Comparison of ENCODE assay signal across 8 cellular contexts in genomic region chr14:51989293-51990234, GRCh38. TPM values are rescaled to one million over a fixed set of nuclear protein-coding genes. Genes with fewer than 3 reads are reported as not detected.
DNase-seq lines count a peak whose midpoint lies in the region; ATAC-seq and TF ChIP-seq lines count a peak whose summit lies in the region.

Gene RTRAF, plus strand, starts transcription at chr14:51989546. Its CDS starts 94 bp downstream, at chr14:51989640.

- H3K4me3 ChIP-seq in AG10803 (ENCODE audit: low read length) (peak within 1 kb of the TSS; percentile 78), kidney epithelial cell (ENCODE audit: low read depth, low read length) (peak within 1 kb of the TSS; percentile 90)

- H3K36me3 ChIP-seq in kidney epithelial cell (ENCODE audit: control insufficient read depth, insufficient read depth, low read length), result no peaks in the 10 kb centered on the region

- DNase-seq in AG10803 (ENCODE audit: low read depth), result peak; percentile 94
- DNase-seq in NCI-H446 treated with DMSO at 0.1 percent for 48 hours (lab: John Stamatoyannopoulos, UW), result peak; percentile 88
- peak; percentile 85 for DNase-seq in activated CD4-positive, alpha-beta T cell treated with anti-CD3 and anti-CD28 coated beads for 1 hour
- peak; percentile 96 for DNase-seq in cerebellum (ENCODE audit: low spot score)
- DNase-seq in kidney epithelial cell (ENCODE audit: low read depth), result peak; percentile 72
- peak; percentile 81 to 90 for DNase-seq in stimulated activated CD4-positive, alpha-beta T cell treated with anti-CD3 and anti-CD28 coated beads, Interleukin-15, amount 100 ng/mL, for 48 hours (ENCODE audit: low read depth in 2 of 2)

- ATAC-seq in GM19035 (IDR thresholded peaks at IDR 0.05; ENCODE audit: unreplicated experiment) (peak; percentile 95), HG03354 (IDR thresholded peaks at IDR 0.05; ENCODE audit: poor library complexity, severe bottlenecking, unreplicated experiment) (peak; percentile 98)

- no peaks in the 10 kb centered on the region for H3K27me3 ChIP-seq in kidney epithelial cell (ENCODE audit: control insufficient read depth, insufficient read depth, low read length)

- TF ChIP-seq CTCF in AG10803 (conservative IDR thresholded peaks at IDR 0.05; ENCODE audit: low read length) (no peak), kidney epithelial cell (IDR thresholded peaks at IDR 0.05; ENCODE audit: insufficient read depth, low read length, poor library complexity, severe bottlenecking) (no peak)

RNA-seq across cellular contexts. Expression of gene RTRAF, which starts in this region (rescaled TPM):
- total RNA-seq in cerebellum (56.3 TPM), kidney epithelial cell (108 and 119 TPM in 2 replicates)

Comparison
In these comparisons a context has a peak if more than half of its experiments do, and no peak if none do; other contexts are left out.
1. Peak in every context shown above with its lines: DNase-seq, ATAC-seq and H3K4me3 ChIP-seq.